Comparison of ENCODE assay signal across 18 cellular contexts in the genomic region with DNA sequence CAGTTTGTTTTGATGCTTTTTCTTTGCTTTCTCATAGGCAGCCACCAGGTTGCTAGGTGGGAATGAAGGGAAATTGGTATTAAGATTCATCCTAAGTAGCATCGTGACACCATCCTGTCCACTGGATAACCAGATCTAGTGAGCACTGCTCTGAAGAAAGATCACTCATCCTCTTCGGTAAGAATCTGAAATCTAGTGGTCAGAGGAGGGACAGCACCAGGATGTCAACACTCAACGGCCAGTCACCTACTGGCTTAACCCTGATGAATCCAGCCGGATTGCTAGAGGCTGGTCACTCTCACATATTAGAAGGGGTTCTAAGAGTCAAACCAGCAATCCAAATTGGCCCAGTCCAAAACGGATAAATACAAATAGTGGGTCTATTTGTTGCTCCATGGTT. TPM values are rescaled to one million over a fixed set of nuclear protein-coding genes. Genes with fewer than 3 reads are reported as not detected.
DNase-seq lines count a peak whose midpoint lies in the region; ATAC-seq and TF ChIP-seq lines count a peak whose summit lies in the region.
"Had no signal": no experiment of that assay in that cellular context is flagged by ENCODE, and none has a peak within 500 bp of the region (broad histone marks: within the 10 kb centered on the region; RNA-seq: fewer than 3 reads in every experiment).

No MANE protein-coding gene starts in this region.

- TF ChIP-seq CTCF in DND-41 (IDR thresholded peaks at IDR 0.05; ENCODE audit: borderline replicate concordance, extremely low read depth, low read length, poor library complexity, severe bottlenecking) (no peak), endodermal cell (conservative IDR thresholded peaks at IDR 0.05) (peak; percentile 49), progenitor cell of endocrine pancreas (IDR thresholded peaks at IDR 0.05; ENCODE audit: unreplicated experiment) (no peak), glutamatergic neuron (IDR thresholded peaks at IDR 0.05; ENCODE audit: partially characterized antibody, unreplicated experiment) (no peak)

- no peaks in the 10 kb centered on the region; the same call in 1 of the 2 replicates for H3K79me2 ChIP-seq in DND-41 (ENCODE audit: insufficient read depth, low read length)

- peaks cover 5% of the 10 kb centered on the region for H3K4me1 Mint-ChIP-seq in endodermal cell
- peaks cover 10% of the 10 kb centered on the region for H3K4me1 Mint-ChIP-seq in progenitor cell of endocrine pancreas (ENCODE audit: low read depth)
- peaks cover 16% of the 10 kb centered on the region for H3K4me1 Mint-ChIP-seq in glutamatergic neuron (ENCODE audit: low read depth, unreplicated experiment)

- H3K4me3 ChIP-seq in DND-41 (ENCODE audit: low read depth in 1 of 2, low read length in 2 of 2) (no peak overlapping the region), endodermal cell (ENCODE audit: low read length) (no peak overlapping the region)
- H3K4me3 ChIP-seq: GM23248 had no signal

- H3K36me3 Mint-ChIP-seq in endodermal cell (ENCODE audit: low read depth), result peaks cover 85% of the 10 kb centered on the region
- H3K36me3 Mint-ChIP-seq in progenitor cell of endocrine pancreas (ENCODE audit: insufficient read depth), result peaks cover 12% of the 10 kb centered on the region
- peaks cover 4% of the 10 kb centered on the region for H3K36me3 Mint-ChIP-seq in glutamatergic neuron (ENCODE audit: unreplicated experiment)

- no peaks in the 10 kb centered on the region for H3K9me3 ChIP-seq in DND-41 (ENCODE audit: insufficient read depth, low read length, severe bottlenecking)
- H3K9me3 ChIP-seq in endodermal cell (ENCODE audit: control insufficient read depth, low read length), result no peaks in the 10 kb centered on the region

- ATAC-seq in DND-41 (ENCODE audit: insufficient read depth, low read depth), result no peak
- no peak for ATAC-seq in HG02610 (IDR thresholded peaks at IDR 0.05; ENCODE audit: unreplicated experiment)

- no peaks in the 10 kb centered on the region for H4K20me1 ChIP-seq in DND-41 (ENCODE audit: insufficient read depth, low read length)

- H3K27me3 Mint-ChIP-seq in endodermal cell (ENCODE audit: insufficient read depth), result no peaks in the 10 kb centered on the region
- no peaks in the 10 kb centered on the region for H3K27me3 Mint-ChIP-seq in progenitor cell of endocrine pancreas
- H3K27me3 Mint-ChIP-seq in glutamatergic neuron (ENCODE audit: unreplicated experiment), result peaks cover 16% of the 10 kb centered on the region
- H3K27me3 Mint-ChIP-seq: CD4-positive, alpha-beta memory T cell had no signal

- peaks cover 20% of the 10 kb centered on the region for H3K4me1 ChIP-seq in DND-41 (ENCODE audit: insufficient read depth, low read length)
- H3K4me1 ChIP-seq in endodermal cell (ENCODE audit: control insufficient read depth, insufficient read depth, low read length), result peaks cover 2% of the 10 kb centered on the region

- H3K9ac ChIP-seq in DND-41 (ENCODE audit: low read depth, low read length), result no peak overlapping the region
- H3K9ac ChIP-seq in endodermal cell (ENCODE audit: extremely low read depth, low read length, poor library complexity, severe bottlenecking), result no peak overlapping the region
- H3K9ac ChIP-seq: GM23248 had no signal

- no peak overlapping the region for H3K4me2 ChIP-seq in DND-41 (ENCODE audit: insufficient read depth, low read length)

- H3K27me3 ChIP-seq in DND-41 (ENCODE audit: insufficient read depth, low read length, poor library complexity) (no peaks in the 10 kb centered on the region), endodermal cell (ENCODE audit: control insufficient read depth, insufficient read depth, low read length, poor library complexity, severe bottlenecking) (no peaks in the 10 kb centered on the region)

- no peak overlapping the region for H2AFZ ChIP-seq in DND-41 (ENCODE audit: low read depth, low read length)
- H2AFZ ChIP-seq: GM23248 had no signal

- H3K27ac ChIP-seq in DND-41 (ENCODE audit: low read length), result peak overlapping the region; percentile 15; the same call in 1 of the 2 replicates
- H3K27ac ChIP-seq in endodermal cell (ENCODE audit: low read depth, low read length), result no peak overlapping the region
- H3K27ac ChIP-seq: GM23248 had no signal

- H3K27ac Mint-ChIP-seq in endodermal cell (peak overlapping the region; percentile 62), progenitor cell of endocrine pancreas (peak overlapping the region; percentile 63), glutamatergic neuron (ENCODE audit: unreplicated experiment) (no peak overlapping the region)

- 95 to 96% methylated on average over 4 to 5 of the region's 5 CpGs for WGBS in endodermal cell (ENCODE audit: insufficient coverage in 1 of 2, insufficient read length in 1 of 2), 2 experiments

- H3K4me3 Mint-ChIP-seq in endodermal cell, result no peak overlapping the region
- H3K4me3 Mint-ChIP-seq in progenitor cell of endocrine pancreas (ENCODE audit: low read depth), result no peak overlapping the region
- H3K4me3 Mint-ChIP-seq in glutamatergic neuron (ENCODE audit: unreplicated experiment), result no peak overlapping the region
- H3K4me3 Mint-ChIP-seq: CD4-positive, alpha-beta memory T cell had no signal

- in situ Hi-C loops in SK-MEL-5 (cut with HindIII; ENCODE audit: low pct_unique_long_range_greater_than_20kb, low sequenced_read_pairs), result no loop called here

- H3K9me3 Mint-ChIP-seq in endodermal cell, result no peaks in the 10 kb centered on the region
- H3K9me3 Mint-ChIP-seq in progenitor cell of endocrine pancreas (ENCODE audit: low read depth), result no peaks in the 10 kb centered on the region
- H3K9me3 Mint-ChIP-seq in glutamatergic neuron (ENCODE audit: unreplicated experiment), result peaks cover 12% of the 10 kb centered on the region

- peaks cover 25% of the 10 kb centered on the region for H3K36me3 ChIP-seq in DND-41 (ENCODE audit: insufficient read depth, low read length)
- peaks cover 94% of the 10 kb centered on the region for H3K36me3 ChIP-seq in endodermal cell (ENCODE audit: control insufficient read depth, insufficient read depth, low read length)

- DNase-seq in DND-41 (no peak), SK-MEL-5 (ENCODE audit: low read depth, low spot score) (peak; percentile 11), endodermal cell (no peak), progenitor cell of endocrine pancreas (ENCODE audit: low spot score, unreplicated experiment) (no peak), NCI-H2107 (lab: John Stamatoyannopoulos, UW) (no peak), glutamatergic neuron (no peak)
- DNase-seq: CD4-positive, alpha-beta memory T cell; GM23248; HCEC 1CT; Kasumi-1; NCI-H1694; NCI-H2081; NCI-H2171 treated with DMSO at 0.1 percent for 48 hours; NCI-H446; NCI-H526; OCI-M1; Right ventricle myocardium superior had no signal

RNA-seq across cellular contexts. Expression of gene DCP2, which starts 50.8 kb away (rescaled TPM):
- total RNA-seq in SK-MEL-5 (2014; rRNA removed; shearing (Covaris generic)), result 35.5 and 38.3 TPM in 2 replicates
- 14.0 and 28.1 TPM in 2 replicates for polyA plus RNA-seq in SK-MEL-5 (2015; cell fraction: cytosol; rRNA removed)
- 25.8 and 70.0 TPM in 2 replicates for polyA plus RNA-seq in SK-MEL-5 (2015; cell fraction: nucleus; rRNA removed)
- 100 to 1,000 TPM; 152 to 154 TPM for total RNA-seq in endodermal cell
- 29.1 TPM for polyA plus RNA-seq in endodermal cell (2013, experiment 1 of 2)
- 41.9 TPM for polyA plus RNA-seq in endodermal cell (2013, experiment 2 of 2)
- 84.0 and 93.0 TPM in 2 replicates for total RNA-seq in progenitor cell of endocrine pancreas
- 117 TPM for total RNA-seq in glutamatergic neuron (ENCODE audit: unreplicated experiment)
